32 cellular contexts compared by ENCODE assay signal in genomic region chr1:168811213-168811612, GRCh38.
A peak's percentile ranks its signal among the peaks of the same experiment; 100 is the strongest.
DNase-seq lines count a peak whose midpoint lies in the region; ATAC-seq and TF ChIP-seq lines count a peak whose summit lies in the region.
"Had no signal": no experiment of that assay in that cellular context is flagged by ENCODE, and none has a peak within 500 bp of the region (broad histone marks: within the 10 kb centered on the region; RNA-seq: fewer than 3 reads in every experiment).

No MANE protein-coding gene starts in this region.

- H3K36me3 Mint-ChIP-seq in WTC11: no peaks in the 10 kb centered on the region
- H3K36me3 Mint-ChIP-seq: activated naive CD4-positive, alpha-beta T cell treated with anti-CD3 and anti-CD28 coated beads, Interleukin-2, amount 10 ng/mL, durations not matched to agents 7 days and 5 days; naive thymus-derived CD4-positive, alpha-beta T cell; stimulated activated effector memory CD8-positive, alpha-beta T cell treated with anti-CD3 and anti-CD28 coated beads, Interleukin-12 subunit alpha, Interleukin-12 subunit beta, amount 100 ng/mL, for 72 hours had no signal

- TF ChIP-seq EP300 in sigmoid colon (IDR thresholded peaks at IDR 0.05): no peak

- H3K9me3 ChIP-seq in sigmoid colon: no peaks in the 10 kb centered on the region
- H3K9me3 ChIP-seq: HAP-1, prostate gland, transverse colon had no signal

- no peaks in the 10 kb centered on the region for H3K4me1 ChIP-seq in sigmoid colon
- H3K4me1 ChIP-seq: HAP-1, prostate gland, transverse colon had no signal

- POLR2A ChIA-PET in WTC11 (lab: Charles Lee): no interaction called here

- no peak overlapping the region for H3K4me3 Mint-ChIP-seq in WTC11
- H3K4me3 Mint-ChIP-seq: activated CD4-positive, alpha-beta T cell treated with anti-CD3 and anti-CD28 coated beads for 36 hours; activated CD8-positive, alpha-beta T cell treated with anti-CD3 and anti-CD28 coated beads, Interleukin-2, amount 10 ng/mL, durations not matched to agents 7 days and 5 days; activated naive CD4-positive, alpha-beta T cell treated with anti-CD3 and anti-CD28 coated beads, Interleukin-2, amount 10 ng/mL, durations not matched to agents 7 days and 5 days; immature natural killer cell; naive thymus-derived CD4-positive, alpha-beta T cell; stimulated activated effector memory CD8-positive, alpha-beta T cell treated with anti-CD3 and anti-CD28 coated beads, Interleukin-12 subunit alpha, Interleukin-12 subunit beta, amount 100 ng/mL, for 72 hours had no signal

- intact Hi-C loops in sigmoid colon (cut with DNase I): no loop called here

- no peak overlapping the region for H3K4me3 ChIP-seq in sigmoid colon
- H3K4me3 ChIP-seq: HAP-1, prostate gland, transverse colon had no signal

- no peak for ATAC-seq in WTC11
- no peak for ATAC-seq in SK-N-SH treated with all-trans-retinoic acid at 6 μM for 48 hours
- ATAC-seq in HG02678 (IDR thresholded peaks at IDR 0.05; ENCODE audit: unreplicated experiment): no peak
- ATAC-seq: activated CD4-positive, alpha-beta T cell treated with anti-CD3 and anti-CD28 coated beads for 36 hours; activated CD8-positive, alpha-beta T cell treated with anti-CD3 and anti-CD28 coated beads, Interleukin-2, amount 10 ng/mL, durations not matched to agents 7 days and 5 days; left ventricle myocardium superior; naive thymus-derived CD4-positive, alpha-beta T cell; Panc1; stimulated activated effector memory CD8-positive, alpha-beta T cell treated with anti-CD3 and anti-CD28 coated beads, Interleukin-12 subunit alpha, Interleukin-12 subunit beta, amount 100 ng/mL, for 72 hours had no signal

- DNase-seq in NCI-H2107 treated with DMSO at 0.1 percent for 48 hours (lab: John Stamatoyannopoulos, UW; ENCODE audit: unreplicated experiment) (peak; percentile 12), NCI-H2107 (lab: John Stamatoyannopoulos, UW) (no peak), WTC11 (ENCODE audit: low spot score) (no peak), iris pigment epithelial cell (ENCODE audit: low read depth) (peak; percentile 3), sigmoid colon (no peak), NCI-H510A (lab: John Stamatoyannopoulos, UW) (no peak)
- DNase-seq: activated CD4-positive, alpha-beta T cell treated with anti-CD3 and anti-CD28 coated beads for 36 hours; activated CD8-positive, alpha-beta T cell treated with anti-CD3 and anti-CD28 coated beads, Interleukin-2, amount 10 ng/mL, durations not matched to agents 7 days and 5 days; activated naive CD4-positive, alpha-beta T cell treated with anti-CD3 and anti-CD28 coated beads, Interleukin-2, amount 10 ng/mL, durations not matched to agents 7 days and 5 days; amniotic stem cell; C1 segment of cervical spinal cord; COR-L47; hypothalamus; immature natural killer cell; left ventricle myocardium superior; midbrain; naive thymus-derived CD4-positive, alpha-beta T cell; NCI-H1092; NCI-H187; NCI-H2227 treated with DMSO at 0.1 percent for 48 hours; nucleus accumbens; SHP77 treated with DMSO at 0.1 percent for 48 hours; stimulated activated CD4-positive, alpha-beta T cell treated with anti-CD3 and anti-CD28 coated beads, Interleukin-15, amount 100 ng/mL, for 24 hours; T-helper 9 cell; transverse colon had no signal

- no peaks in the 10 kb centered on the region for H3K36me3 ChIP-seq in sigmoid colon
- H3K36me3 ChIP-seq: HAP-1, prostate gland, transverse colon had no signal

- peaks cover 5% of the 10 kb centered on the region for H3K4me1 Mint-ChIP-seq in WTC11
- H3K4me1 Mint-ChIP-seq: activated CD4-positive, alpha-beta T cell treated with anti-CD3 and anti-CD28 coated beads for 36 hours; activated naive CD4-positive, alpha-beta T cell treated with anti-CD3 and anti-CD28 coated beads, Interleukin-2, amount 10 ng/mL, durations not matched to agents 7 days and 5 days; immature natural killer cell; naive thymus-derived CD4-positive, alpha-beta T cell; stimulated activated effector memory CD8-positive, alpha-beta T cell treated with anti-CD3 and anti-CD28 coated beads, Interleukin-12 subunit alpha, Interleukin-12 subunit beta, amount 100 ng/mL, for 72 hours had no signal

- CTCF ChIA-PET in WTC11 (lab: Charles Lee): no interaction called here

- H3K27me3 Mint-ChIP-seq in WTC11 (ENCODE audit: low read depth): no peaks in the 10 kb centered on the region; the same call in 1 of the 2 replicates

- 89 to 95% methylated on average over 3 of the region's 3 CpGs for WGBS in sigmoid colon, 2 donors

- no peak overlapping the region for H3K27ac Mint-ChIP-seq in WTC11
- H3K27ac Mint-ChIP-seq: activated CD4-positive, alpha-beta T cell treated with anti-CD3 and anti-CD28 coated beads for 36 hours; activated CD8-positive, alpha-beta T cell treated with anti-CD3 and anti-CD28 coated beads, Interleukin-2, amount 10 ng/mL, durations not matched to agents 7 days and 5 days; activated naive CD4-positive, alpha-beta T cell treated with anti-CD3 and anti-CD28 coated beads, Interleukin-2, amount 10 ng/mL, durations not matched to agents 7 days and 5 days; immature natural killer cell; naive thymus-derived CD4-positive, alpha-beta T cell; stimulated activated effector memory CD8-positive, alpha-beta T cell treated with anti-CD3 and anti-CD28 coated beads, Interleukin-12 subunit alpha, Interleukin-12 subunit beta, amount 100 ng/mL, for 72 hours had no signal

- peaks cover 4% of the 10 kb centered on the region for H3K9me3 Mint-ChIP-seq in WTC11
- H3K9me3 Mint-ChIP-seq: activated naive CD4-positive, alpha-beta T cell treated with anti-CD3 and anti-CD28 coated beads, Interleukin-2, amount 10 ng/mL, durations not matched to agents 7 days and 5 days; stimulated activated effector memory CD8-positive, alpha-beta T cell treated with anti-CD3 and anti-CD28 coated beads, Interleukin-12 subunit alpha, Interleukin-12 subunit beta, amount 100 ng/mL, for 72 hours had no signal

- H3K27me3 ChIP-seq in sigmoid colon: no peaks in the 10 kb centered on the region
- H3K27me3 ChIP-seq: transverse colon had no signal

- TF ChIP-seq CTCF in WTC11 (IDR thresholded peaks at IDR 0.05) (no peak), sigmoid colon (IDR thresholded peaks at IDR 0.05) (no peak)

- H3K27ac ChIP-seq in sigmoid colon: no peak overlapping the region
- H3K27ac ChIP-seq: 22Rv1, prostate gland, transverse colon had no signal

- TF ChIP-seq POLR2A in sigmoid colon (IDR thresholded peaks at IDR 0.05): no peak

TF ChIP-seq in WTC11, 78 proteins besides CTCF, POLR2A, EP300 and RAD21 (continues in another document):
- TF ChIP-seq CREM (CRISPR knock-in tag; IDR thresholded peaks at IDR 0.05) (no peak), GRHL2 (CRISPR knock-in tag; IDR thresholded peaks at IDR 0.05; ENCODE audit: insufficient replicate concordance, severe bottlenecking) (no peak), E2F4 (CRISPR knock-in tag; IDR thresholded peaks at IDR 0.05; ENCODE audit: borderline replicate concordance, low read depth) (no peak), GABPB1 (CRISPR knock-in tag; IDR thresholded peaks at IDR 0.05) (peak; percentile 88), CDX4 (CRISPR knock-in tag; IDR thresholded peaks at IDR 0.05; ENCODE audit: borderline replicate concordance) (no peak), ZNF121 (CRISPR knock-in tag; IDR thresholded peaks at IDR 0.05) (no peak), NFYB (CRISPR knock-in tag; conservative IDR thresholded peaks at IDR 0.05; ENCODE audit: low read depth) (no peak)

TF ChIP-seq in SK-N-SH treated with all-trans-retinoic acid at 6 μM for 48 hours, 23 proteins besides CTCF, POLR2A, EP300 and RAD21:
- TF ChIP-seq ESRRG (CRISPR knock-in tag; IDR thresholded peaks at IDR 0.05) (no peak), TCF4 (CRISPR knock-in tag; IDR thresholded peaks at IDR 0.05; ENCODE audit: borderline replicate concordance) (no peak), ZNF70 (CRISPR knock-in tag; IDR thresholded peaks at IDR 0.05) (no peak), CSDC2 (CRISPR knock-in tag; IDR thresholded peaks at IDR 0.05) (no peak), CSRNP3 (CRISPR knock-in tag; IDR thresholded peaks at IDR 0.05) (no peak)

Comparison
In these comparisons a context has a peak if more than half of its experiments do, and no peak if none do; other contexts are left out.
1. DNase-seq: peak in NCI-H2107 treated with DMSO at 0.1 percent for 48 hours (single experiment) and iris pigment epithelial cell (single experiment); none in NCI-H2107 (single experiment), WTC11 (single experiment), sigmoid colon (single experiment) and NCI-H510A (single experiment).